In genomic region chr16:67169642-67170167, GRCh38 we compare ENCODE assay signal across 8 cellular contexts. TPM values are rescaled to one million over a fixed set of nuclear protein-coding genes. Genes with fewer than 3 reads are reported as not detected.
A peak's percentile ranks its signal among the peaks of the same experiment; 100 is the strongest.
DNase-seq lines count a peak whose midpoint lies in the region; ATAC-seq and TF ChIP-seq lines count a peak whose summit lies in the region.

No MANE protein-coding gene starts in this region.

- WGBS in esophagus squamous epithelium, 2 donors: 6 to 19% methylated on average over 7 to 18 of the region's 24 CpGs

- H3K27me3 ChIP-seq in CD4-positive, CD25-positive, alpha-beta regulatory T cell (ENCODE audit: control insufficient read depth, insufficient read depth, low read length): peaks cover 28% of the 10 kb centered on the region
- H3K27me3 ChIP-seq in esophagus squamous epithelium: peaks cover 0 to 22% (median 0%) of the 10 kb centered on the region in 4 donors

- TF ChIP-seq CTCF in HFFc6 (IDR thresholded peaks at IDR 0.05) (peak; percentile 83), WI38 (IDR thresholded peaks at IDR 0.05; ENCODE audit: low read depth, low read length) (peak; percentile 51), esophagus squamous epithelium (IDR thresholded peaks at IDR 0.05) (peak in 4 of 6 experiments; percentile 26 to 43 (median 32)), neural crest cell (conservative IDR thresholded peaks at IDR 0.05) (peak; percentile 75)

- peaks cover 0 to 2% (median 0%) of the 10 kb centered on the region in 7 donors for H3K9me3 Mint-ChIP-seq in CD4-positive, CD25-positive, alpha-beta regulatory T cell
- no peaks in the 10 kb centered on the region for H3K9me3 Mint-ChIP-seq in HFFc6
- H3K9me3 Mint-ChIP-seq in neural crest cell: no peaks in the 10 kb centered on the region

- no peak for TF ChIP-seq POLR2A in esophagus squamous epithelium (IDR thresholded peaks at IDR 0.05)

- H3K4me1 Mint-ChIP-seq in CD4-positive, CD25-positive, alpha-beta regulatory T cell: peaks cover 5 to 34% (median 15%) of the 10 kb centered on the region in 4 donors
- H3K4me1 Mint-ChIP-seq in HFFc6 (ENCODE audit: low read depth) (peaks cover 33% of the 10 kb centered on the region), neural crest cell (peaks cover 32% of the 10 kb centered on the region)

- no peak overlapping the region for H3K27ac ChIP-seq in CD4-positive, CD25-positive, alpha-beta regulatory T cell (ENCODE audit: insufficient read depth, low read length, poor library complexity, severe bottlenecking)
- H3K27ac ChIP-seq in esophagus squamous epithelium: peak overlapping the region; percentile 93 to 97 (median 97)

- peaks cover 44% of the 10 kb centered on the region for H3K4me1 ChIP-seq in CD4-positive, CD25-positive, alpha-beta regulatory T cell (ENCODE audit: control insufficient read depth, insufficient read depth, low read length, poor library complexity, severe bottlenecking)
- peaks cover 39 to 78% (median 54%) of the 10 kb centered on the region in 3 donors for H3K4me1 ChIP-seq in esophagus squamous epithelium

- H3K36me3 ChIP-seq in CD4-positive, CD25-positive, alpha-beta regulatory T cell (ENCODE audit: control insufficient read depth, insufficient read depth, low read length): no peaks in the 10 kb centered on the region
- peaks cover 0 to 12% (median 0%) of the 10 kb centered on the region in 3 donors for H3K36me3 ChIP-seq in esophagus squamous epithelium

- H3K27ac Mint-ChIP-seq in CD4-positive, CD25-positive, alpha-beta regulatory T cell: no peak overlapping the region
- H3K27ac Mint-ChIP-seq in HFFc6 (peak overlapping the region; percentile 89), neural crest cell (ENCODE audit: unreplicated experiment) (no peak overlapping the region)

- peak in 1 of 3 donors; percentile 44 for DNase-seq in CD4-positive, CD25-positive, alpha-beta regulatory T cell
- DNase-seq in HFFc6: no peak
- DNase-seq in esophagus squamous epithelium (lab: John Stamatoyannopoulos, UW): no peak
- peak; percentile 86 for DNase-seq in neural crest cell (ENCODE audit: low read depth, low spot score)
- no peak for DNase-seq in activated gamma-delta T cell treated with Interleukin-2 at 50 U/mL for 16 hours
- DNase-seq in hippocampal formation (lab: John Stamatoyannopoulos, UW): no peak
- no peak for DNase-seq in pons (ENCODE audit: low spot score)

- peaks cover 79% of the 10 kb centered on the region for H3K27me3 Mint-ChIP-seq in CD4-positive, CD25-positive, alpha-beta regulatory T cell
- H3K27me3 Mint-ChIP-seq in HFFc6 (ENCODE audit: insufficient read depth) (0 out of 2 replicates have a peak, but pooled peaks cover 8% of the 10 kb centered on the region), neural crest cell (ENCODE audit: low read depth) (peaks cover 85% of the 10 kb centered on the region)

- H3K36me3 Mint-ChIP-seq in CD4-positive, CD25-positive, alpha-beta regulatory T cell: no peaks in the 10 kb centered on the region
- H3K36me3 Mint-ChIP-seq in HFFc6 (ENCODE audit: low read depth) (no peaks in the 10 kb centered on the region), neural crest cell (ENCODE audit: low read depth) (no peaks in the 10 kb centered on the region)

- H3K4me3 ChIP-seq in CD4-positive, CD25-positive, alpha-beta regulatory T cell (ENCODE audit: low read depth, low read length): no peak overlapping the region
- H3K4me3 ChIP-seq in WI38 (ENCODE audit: low read depth, low read length) (peak overlapping the region; percentile 53), esophagus squamous epithelium (peak overlapping the region; percentile 31 to 68 (median 56))

- intact Hi-C loops in esophagus squamous epithelium (cut with DNase I): no loop called here

- H3K9me3 ChIP-seq in CD4-positive, CD25-positive, alpha-beta regulatory T cell (ENCODE audit: control insufficient read depth in 2 of 2, low read length in 2 of 2): no peaks in the 10 kb centered on the region
- no peaks in the 10 kb centered on the region for H3K9me3 ChIP-seq in esophagus squamous epithelium

- ATAC-seq in CD4-positive, CD25-positive, alpha-beta regulatory T cell (ENCODE audit: low read depth in 2 of 2): no peak

- peak overlapping the region in 3 of 4 donors; percentile 3 to 38 (median 5) for H3K4me3 Mint-ChIP-seq in CD4-positive, CD25-positive, alpha-beta regulatory T cell
- H3K4me3 Mint-ChIP-seq in HFFc6 (peak overlapping the region; percentile 92), neural crest cell (peak overlapping the region; percentile 88)

RNA-seq across cellular contexts. Expression of gene NOL3, which starts 0.6 kb away (rescaled TPM):
- 2.3 TPM for total RNA-seq in CD4-positive, CD25-positive, alpha-beta regulatory T cell
- not detected for polyA plus RNA-seq in CD4-positive, CD25-positive, alpha-beta regulatory T cell
- total RNA-seq in HFFc6 (2021; fragmentation: NEBNext Ultra II Directional; extraction: Animal tissue kit (Norgen Biotek cat#: 25700)): 10 to 100 TPM; 16.1 to 20.1 (median 17.7) TPM
- total RNA-seq in esophagus squamous epithelium: 10 to 100 TPM; 25.1 to 56.1 (median 36.7) TPM
- 4.5 and 5.8 TPM in 2 replicates for total RNA-seq in neural crest cell

RNA-seq across cellular contexts. Expression of gene HSF4, which starts 5.2 kb away (rescaled TPM):
- 34.4 TPM for total RNA-seq in CD4-positive, CD25-positive, alpha-beta regulatory T cell
- not detected for polyA plus RNA-seq in CD4-positive, CD25-positive, alpha-beta regulatory T cell
- 1 to 10 TPM; 3.3 to 5.5 (median 4.6) TPM for total RNA-seq in HFFc6 (2021; fragmentation: NEBNext Ultra II Directional; extraction: Animal tissue kit (Norgen Biotek cat#: 25700))
- total RNA-seq in esophagus squamous epithelium (10 to 100 TPM in 3 of 4 donors, 1 to 10 TPM in 1; 3.7 to 59.5 (median 19.6) TPM), neural crest cell (1.3 TPM in 1 of 2 replicates, not detected in the other)

RNA-seq across cellular contexts. Expression of gene FBXL8, which starts 9.9 kb away (rescaled TPM):
- total RNA-seq in CD4-positive, CD25-positive, alpha-beta regulatory T cell: 16.6 TPM
- 1 to 10 TPM; 2.5 to 6.6 (median 4.0) TPM for polyA plus RNA-seq in CD4-positive, CD25-positive, alpha-beta regulatory T cell
- total RNA-seq in HFFc6 (2021; fragmentation: NEBNext Ultra II Directional; extraction: Animal tissue kit (Norgen Biotek cat#: 25700)): 10 to 100 TPM in 1 of 6 experiments, 1 to 10 TPM in 5; 7.2 to 10.8 (median 7.8) TPM
- total RNA-seq in esophagus squamous epithelium: 10 to 100 TPM in 3 of 4 donors, 1 to 10 TPM in 1; 10.0 to 34.5 (median 19.9) TPM
- 0.44 TPM in 1 of 2 replicates, not detected in the other for total RNA-seq in neural crest cell

RNA-seq across cellular contexts. Expression of gene TRADD, which starts 10.0 kb away (rescaled TPM):
- 50.3 TPM for total RNA-seq in CD4-positive, CD25-positive, alpha-beta regulatory T cell
- 10 to 100 TPM; 66.4 to 92.4 (median 88.1) TPM for polyA plus RNA-seq in CD4-positive, CD25-positive, alpha-beta regulatory T cell
- total RNA-seq in HFFc6 (2021; fragmentation: NEBNext Ultra II Directional; extraction: Animal tissue kit (Norgen Biotek cat#: 25700)): 10 to 100 TPM; 12.8 to 16.8 (median 15.8) TPM
- 10 to 100 TPM; 27.7 to 39.8 (median 35.5) TPM for total RNA-seq in esophagus squamous epithelium
- total RNA-seq in neural crest cell: 0.68 and 0.70 TPM in 2 replicates

RNA-seq across cellular contexts. Expression of gene MATCAP1, which starts 14.1 kb away (rescaled TPM):
- 19.6 TPM for total RNA-seq in CD4-positive, CD25-positive, alpha-beta regulatory T cell
- polyA plus RNA-seq in CD4-positive, CD25-positive, alpha-beta regulatory T cell: under 1 TPM in 1 of 4 donors, not detected in 3; 0.80 TPM
- 10 to 100 TPM in 5 of 6 experiments, 1 to 10 TPM in 1; 9.6 to 13.8 (median 11.6) TPM for total RNA-seq in HFFc6 (2021; fragmentation: NEBNext Ultra II Directional; extraction: Animal tissue kit (Norgen Biotek cat#: 25700))
- total RNA-seq in esophagus squamous epithelium: 10 to 100 TPM in 3 of 4 donors, 1 to 10 TPM in 1; 8.8 to 18.8 (median 13.4) TPM
- total RNA-seq in neural crest cell: 90.9 and 97.7 TPM in 2 replicates

Comparison
In these comparisons a context has a peak if more than half of its experiments do, and no peak if none do; other contexts are left out.
1. H3K4me3 Mint-ChIP-seq: peak in every context shown above with its lines; median percentile 92 in HFFc6; 88 in neural crest cell; 5 in CD4-positive, CD25-positive, alpha-beta regulatory T cell.
2. CTCF ChIP-seq: peak in every context shown above with its lines; median percentile 83 in HFFc6; 75 in neural crest cell; 51 in WI38; 32 in esophagus squamous epithelium.